8 cellular contexts compared by ENCODE assay signal in genomic region chr9:137069508-137070071, GRCh38. TPM values are rescaled to one million over a fixed set of nuclear protein-coding genes. Genes with fewer than 3 reads are reported as not detected.
A peak's percentile ranks its signal among the peaks of the same experiment; 100 is the strongest.
DNase-seq lines count a peak whose midpoint lies in the region; ATAC-seq, FAIRE-seq and TF ChIP-seq lines count a peak whose summit lies in the region.

No MANE protein-coding gene starts in this region.

- H3K4me2 ChIP-seq in GM12878 (ENCODE audit: control insufficient read depth, insufficient read depth): peak overlapping the region; percentile 90

- DNase-seq in DMS53 (lab: John Stamatoyannopoulos, UW) (peak; percentile 67), DMS53 treated with DMSO at 0.1 percent for 48 hours (lab: John Stamatoyannopoulos, UW; ENCODE audit: unreplicated experiment) (no peak), GM12878 (ENCODE audit: low read depth, low spot score) (no peak), H4 (ENCODE audit: low spot score) (no peak), Ammon's horn (ENCODE audit: low spot score) (no peak)

- no TSS peak for BruUV-seq in GM12878 (replicated peaks; lab: Mats Ljungman, UMichigan)

- CTCF ChIA-PET in GM12878 (lab: Yijun Ruan, JAX): interaction anchor here (0.7 to 7.9 kb wide), 10 partner anchors 9 to 167 kb away, joined by 3 to 80 read pairs (median 10); partner anchors contain the start of genes CYSRT1, MAN1B1 and RNF208

- H3K9ac ChIP-seq in GM12878 (ENCODE audit: control insufficient read depth, insufficient read depth, low read length): peak overlapping the region; percentile 56

- in situ Hi-C loops in GM12878 (cut with MboI): no loop called here

- H3K4me3 ChIP-seq in GM12878 (peak overlapping the region; percentile 80), neuron (ENCODE audit: low read length) (peak overlapping the region; percentile 68)

- TF ChIP-seq RAD21 in GM12878 (IDR thresholded peaks at IDR 0.05; ENCODE audit: insufficient read depth, low read depth, low read length): no peak

- 3% methylated on average over 48 of the region's 48 CpGs for WGBS in GM12878 (ENCODE audit: insufficient coverage, insufficient replicate concordance, low lambda C conversion rate, missing lambda C conversion rate)

- H3K27ac ChIP-seq in GM12878 (ENCODE audit: control insufficient read depth, insufficient read depth): peak overlapping the region; percentile 10; the same call in 1 of the 2 replicates

- TF ChIP-seq CTCF in GM12878 (IDR thresholded peaks at IDR 0.05 in 2 of 3, conservative IDR thresholded peaks at IDR 0.05 in 1 of 3; ENCODE audit: control insufficient read depth in 2 of 3, extremely low read depth in 1 of 3, insufficient read depth in 1 of 3, low read depth in 3 of 3, low read length in 3 of 3): no peak

- no peaks in the 10 kb centered on the region; a peak in 2 of 4 replicates for H3K36me3 ChIP-seq in GM12878 (ENCODE audit: control insufficient read depth in 2 of 2, insufficient read depth in 2 of 2, low read length in 1 of 2)
- H3K36me3 ChIP-seq in neuron (ENCODE audit: insufficient read depth, low read length): peaks cover 2% of the 10 kb centered on the region

- peaks cover 7% of the 10 kb centered on the region for H3K79me2 ChIP-seq in GM12878 (ENCODE audit: control insufficient read depth, insufficient read depth, low read length)

- H4K20me1 ChIP-seq in GM12878 (ENCODE audit: control insufficient read depth, insufficient read depth): no peaks in the 10 kb centered on the region

- H3K27me3 ChIP-seq in GM12878 (replicated peaks in 1 of 2; ENCODE audit: control insufficient read depth in 2 of 2, insufficient read depth in 2 of 2, low read length in 1 of 2): no peaks in the 10 kb centered on the region
- peaks cover 10% of the 10 kb centered on the region for H3K27me3 ChIP-seq in neuron (ENCODE audit: insufficient read depth, low read length)

- no peak for TF ChIP-seq EP300 in GM12878 (IDR thresholded peaks at IDR 0.05; ENCODE audit: borderline replicate concordance in 1 of 2, control insufficient read depth in 1 of 2, low read depth in 2 of 2, low read length in 2 of 2)

- no peak overlapping the region for H2AFZ ChIP-seq in GM12878 (ENCODE audit: control insufficient read depth, low read depth, low read length)
- H2AFZ ChIP-seq in neuron (ENCODE audit: low read depth, low read length): no peak overlapping the region

- H3K9me3 ChIP-seq in GM12878 (replicated peaks; ENCODE audit: control insufficient read depth, insufficient read depth, low read length) (no peaks in the 10 kb centered on the region), neuron (ENCODE audit: low read length) (no peaks in the 10 kb centered on the region)

- POLR2A ChIA-PET in GM12878 (lab: Charles Lee): interaction anchor here (0.6 to 3.5 kb wide), 11 partner anchors 13 to 660 kb away, joined by 3 to 22 read pairs (median 4); partner anchors contain the start of genes CYSRT1 and MAN1B1

- TF ChIP-seq POLR2A in GM12878 (IDR thresholded peaks at IDR 0.05; ENCODE audit: low read depth, low read length): no peak

- FAIRE-seq in GM12878 (lab: Jason Lieb, UNC): no peak

- intact Hi-C loops in GM12878 (cut with micrococcal nuclease; ENCODE audit: unreplicated experiment): loop anchor here (5.0 kb wide), 1 partner anchor 48 kb away; no protein-coding TSS in a partner anchor

- RAD21 ChIA-PET in GM12878 (lab: Charles Lee; ENCODE audit: unreplicated experiment): interaction anchor here (0.6 to 5.0 kb wide), 11 partner anchors 14 to 281 kb away, joined by 3 to 24 read pairs (median 7); partner anchors contain the start of genes MAN1B1 and RNF224

- SMC1A ChIA-PET in GM12878 (lab: Charles Lee; ENCODE audit: uncharacterized antibody, unreplicated experiment): interaction anchor here (1.4 to 7.2 kb wide), 4 partner anchors 12 to 26 kb away, joined by 3 to 30 read pairs (median 6); partner anchors contain the start of gene MAN1B1

- ATAC-seq in HG03342 (IDR thresholded peaks at IDR 0.05; ENCODE audit: unreplicated experiment): peak; percentile 14
- no peak for ATAC-seq in GM12878
- ATAC-seq in GM18517 (IDR thresholded peaks at IDR 0.05; ENCODE audit: unreplicated experiment): no peak

- peaks cover 27% of the 10 kb centered on the region for H3K4me1 ChIP-seq in GM12878 (ENCODE audit: control insufficient read depth, insufficient read depth, low read length)
- peaks cover 22% of the 10 kb centered on the region for H3K4me1 ChIP-seq in neuron (ENCODE audit: insufficient read depth, low read length)

RNA-seq across cellular contexts. Expression of gene SAPCD2, which starts 0.8 kb away (rescaled TPM):
- total RNA-seq in GM12878 (2013; cell fraction: nucleolus; rRNA removed): 8.6 and 9.4 TPM in 2 replicates
- total RNA-seq in GM12878 (2014; rRNA removed) (29.3 and 35.2 TPM in 2 replicates), GM12878 (2014; rRNA removed; fragmentation: Illumina TruSeq; extraction: Trizol) (8.2 and 10.7 TPM in 2 replicates), GM12878 (2021) (30.0 and 32.5 TPM in 2 replicates)
- polyA plus RNA-seq in GM12878 (2011; ENCODE audit: low read depth): 1.1 TPM
- polyA plus RNA-seq in GM12878 (2011; rRNA removed) (3.7 and 6.7 TPM in 2 replicates), GM12878 (2014; fragmentation: Illumina TruSeq; extraction: Trizol) (2.4 and 6.2 TPM in 2 replicates), GM12878 (2014; fragmentation: Nextera tagmentation; extraction: Ambion mirVana) (1 to 10 TPM; 1.6 to 2.0 TPM), GM12878 (2014; rRNA removed) (26.6 and 30.9 TPM in 2 replicates), GM12878 (2016; fragmentation: Nextera tagmentation; extraction: Ambion mirVana) (1 to 10 TPM; 3.3 to 7.7 TPM)
- 10.4 and 19.8 TPM in 2 replicates for polyA plus RNA-seq in GM12878 (2011; cell fraction: cytosol; rRNA removed)
- 21.3 and 25.1 TPM in 2 replicates for polyA plus RNA-seq in GM12878 (2011; cell fraction: nucleus; rRNA removed)
- 4.4 and 5.8 TPM in 2 replicates for polyA plus RNA-seq in GM12878 (2012)
- polyA minus RNA-seq in GM12878 (2011; rRNA and poly(A)+ RNA removed): 4.2 and 10.7 TPM in 2 replicates
- 7.2 and 7.8 TPM in 2 replicates for polyA minus RNA-seq in GM12878 (2011; cell fraction: cytosol; rRNA and poly(A)+ RNA removed)
- 4.6 and 11.4 TPM in 2 replicates for polyA minus RNA-seq in GM12878 (2011; cell fraction: nucleus; rRNA and poly(A)+ RNA removed)
- 5.9 and 12.4 TPM in 2 replicates for total RNA-seq in H4 (2014; rRNA removed; shearing (Covaris generic))

RNA-seq across cellular contexts. Expression of gene UAP1L1, which starts 7.7 kb away (rescaled TPM):
- 40.5 and 46.8 TPM in 2 replicates for total RNA-seq in GM12878 (2013; cell fraction: nucleolus; rRNA removed)
- total RNA-seq in GM12878 (2014; rRNA removed) (9.3 and 9.5 TPM in 2 replicates), GM12878 (2014; rRNA removed; fragmentation: Illumina TruSeq; extraction: Trizol) (4.4 and 4.6 TPM in 2 replicates), GM12878 (2021) (14.5 and 15.7 TPM in 2 replicates)
- 8.1 TPM for polyA plus RNA-seq in GM12878 (2011; ENCODE audit: low read depth)
- polyA plus RNA-seq in GM12878 (2011; rRNA removed) (5.3 and 6.2 TPM in 2 replicates), GM12878 (2014; fragmentation: Illumina TruSeq; extraction: Trizol) (4.4 and 8.7 TPM in 2 replicates), GM12878 (2014; fragmentation: Nextera tagmentation; extraction: Ambion mirVana) (1 to 10 TPM in 1 of 2 experiments, under 1 TPM in 1; 0.29 to 1.2 TPM), GM12878 (2014; rRNA removed) (12.8 and 13.8 TPM in 2 replicates), GM12878 (2016; fragmentation: Nextera tagmentation; extraction: Ambion mirVana) (1 to 10 TPM; 1.5 to 5.4 TPM)
- polyA plus RNA-seq in GM12878 (2011; cell fraction: cytosol; rRNA removed): 11.5 and 11.7 TPM in 2 replicates
- polyA plus RNA-seq in GM12878 (2011; cell fraction: nucleus; rRNA removed): 80.3 and 92.7 TPM in 2 replicates
- polyA plus RNA-seq in GM12878 (2012): 18.4 and 25.7 TPM in 2 replicates
- 2.8 and 6.5 TPM in 2 replicates for polyA minus RNA-seq in GM12878 (2011; rRNA and poly(A)+ RNA removed)
- 2.1 and 5.1 TPM in 2 replicates for polyA minus RNA-seq in GM12878 (2011; cell fraction: cytosol; rRNA and poly(A)+ RNA removed)
- 17.6 and 18.0 TPM in 2 replicates for polyA minus RNA-seq in GM12878 (2011; cell fraction: nucleus; rRNA and poly(A)+ RNA removed)
- 6.6 and 7.4 TPM in 2 replicates for total RNA-seq in H4 (2014; rRNA removed; shearing (Covaris generic))

RNA-seq across cellular contexts. Expression of gene ENTPD2, which starts 15.7 kb away (rescaled TPM):
- total RNA-seq in GM12878 (2013; cell fraction: nucleolus; rRNA removed): 2.4 and 2.8 TPM in 2 replicates
- total RNA-seq in GM12878 (2014; rRNA removed) (0.05 and 0.40 TPM in 2 replicates), GM12878 (2014; rRNA removed; fragmentation: Illumina TruSeq; extraction: Trizol) (not detected in 2 replicates), GM12878 (2021) (1.4 and 2.0 TPM in 2 replicates)
- 0.47 TPM for polyA plus RNA-seq in GM12878 (2011; ENCODE audit: low read depth)
- polyA plus RNA-seq in GM12878 (2011; rRNA removed) (0.19 TPM in 1 of 2 replicates, not detected in the other), GM12878 (2014; fragmentation: Illumina TruSeq; extraction: Trizol) (0.18 TPM in 1 of 2 replicates, not detected in the other), GM12878 (2014; fragmentation: Nextera tagmentation; extraction: Ambion mirVana) (under 1 TPM in 1 of 2 experiments, not detected in 1; 0.15 TPM), GM12878 (2014; rRNA removed) (0.91 and 1.2 TPM in 2 replicates), GM12878 (2016; fragmentation: Nextera tagmentation; extraction: Ambion mirVana) (1 to 10 TPM; 1.5 to 1.8 TPM)
- polyA plus RNA-seq in GM12878 (2011; cell fraction: cytosol; rRNA removed): 0.22 and 0.43 TPM in 2 replicates
- 2.8 and 3.3 TPM in 2 replicates for polyA plus RNA-seq in GM12878 (2011; cell fraction: nucleus; rRNA removed)
- polyA plus RNA-seq in GM12878 (2012): 1.8 and 4.3 TPM in 2 replicates
- polyA minus RNA-seq in GM12878 (2011; rRNA and poly(A)+ RNA removed): not detected in 2 replicates
- polyA minus RNA-seq in GM12878 (2011; cell fraction: cytosol; rRNA and poly(A)+ RNA removed): not detected in 2 replicates
- 0.36 TPM in 1 of 2 replicates, not detected in the other for polyA minus RNA-seq in GM12878 (2011; cell fraction: nucleus; rRNA and poly(A)+ RNA removed)
- total RNA-seq in H4 (2014; rRNA removed; shearing (Covaris generic)): not detected in 2 replicates

RNA-seq across cellular contexts. Expression of gene MAN1B1, which starts 17.2 kb away (rescaled TPM):
- total RNA-seq in GM12878 (2013; cell fraction: nucleolus; rRNA removed): 99.1 and 110 TPM in 2 replicates
- total RNA-seq in GM12878 (2014; rRNA removed) (27.2 and 34.1 TPM in 2 replicates), GM12878 (2014; rRNA removed; fragmentation: Illumina TruSeq; extraction: Trizol) (16.3 and 21.4 TPM in 2 replicates), GM12878 (2021) (27.1 and 33.3 TPM in 2 replicates)
- 12.4 TPM for polyA plus RNA-seq in GM12878 (2011; ENCODE audit: low read depth)
- polyA plus RNA-seq in GM12878 (2011; rRNA removed) (23.7 and 31.2 TPM in 2 replicates), GM12878 (2014; fragmentation: Illumina TruSeq; extraction: Trizol) (14.8 and 23.5 TPM in 2 replicates), GM12878 (2014; fragmentation: Nextera tagmentation; extraction: Ambion mirVana) (1 to 10 TPM in 1 of 2 experiments, under 1 TPM in 1; 0.71 to 2.0 TPM), GM12878 (2014; rRNA removed) (23.4 and 28.4 TPM in 2 replicates), GM12878 (2016; fragmentation: Nextera tagmentation; extraction: Ambion mirVana) (10 to 100 TPM; 21.9 to 22.1 TPM)
- 31.1 and 38.7 TPM in 2 replicates for polyA plus RNA-seq in GM12878 (2011; cell fraction: cytosol; rRNA removed)
- 144 and 148 TPM in 2 replicates for polyA plus RNA-seq in GM12878 (2011; cell fraction: nucleus; rRNA removed)
- polyA plus RNA-seq in GM12878 (2012): 27.2 and 31.7 TPM in 2 replicates
- 46.7 and 53.3 TPM in 2 replicates for polyA minus RNA-seq in GM12878 (2011; rRNA and poly(A)+ RNA removed)
- 12.2 and 12.3 TPM in 2 replicates for polyA minus RNA-seq in GM12878 (2011; cell fraction: cytosol; rRNA and poly(A)+ RNA removed)
- 43.0 and 58.7 TPM in 2 replicates for polyA minus RNA-seq in GM12878 (2011; cell fraction: nucleus; rRNA and poly(A)+ RNA removed)
- total RNA-seq in H4 (2014; rRNA removed; shearing (Covaris generic)): 38.6 and 62.6 TPM in 2 replicates

RNA-seq across cellular contexts. Expression of gene NPDC1, which starts 23.6 kb away (rescaled TPM):
- total RNA-seq in GM12878 (2013; cell fraction: nucleolus; rRNA removed): 0.49 and 0.92 TPM in 2 replicates
- total RNA-seq in GM12878 (2014; rRNA removed) (0.11 and 1.2 TPM in 2 replicates), GM12878 (2014; rRNA removed; fragmentation: Illumina TruSeq; extraction: Trizol) (0.13 TPM in 1 of 2 replicates, not detected in the other), GM12878 (2021) (0.64 and 1.5 TPM in 2 replicates)
- polyA plus RNA-seq in GM12878 (2011; ENCODE audit: low read depth): not detected
- polyA plus RNA-seq in GM12878 (2011; rRNA removed) (0.14 and 0.19 TPM in 2 replicates), GM12878 (2014; fragmentation: Illumina TruSeq; extraction: Trizol) (0.04 TPM in 1 of 2 replicates, not detected in the other), GM12878 (2014; fragmentation: Nextera tagmentation; extraction: Ambion mirVana) (not detected), GM12878 (2014; rRNA removed) (0.42 and 0.58 TPM in 2 replicates), GM12878 (2016; fragmentation: Nextera tagmentation; extraction: Ambion mirVana) (1 to 10 TPM; 1.1 to 1.7 TPM)
- polyA plus RNA-seq in GM12878 (2011; cell fraction: cytosol; rRNA removed): 0.06 and 0.10 TPM in 2 replicates
- 1.9 TPM in 2 replicates for polyA plus RNA-seq in GM12878 (2011; cell fraction: nucleus; rRNA removed)
- 0.72 and 1.2 TPM in 2 replicates for polyA plus RNA-seq in GM12878 (2012)
- not detected in 2 replicates for polyA minus RNA-seq in GM12878 (2011; rRNA and poly(A)+ RNA removed)
- polyA minus RNA-seq in GM12878 (2011; cell fraction: cytosol; rRNA and poly(A)+ RNA removed): 1.5 and 2.7 TPM in 2 replicates
- 0.38 TPM in 1 of 2 replicates, not detected in the other for polyA minus RNA-seq in GM12878 (2011; cell fraction: nucleus; rRNA and poly(A)+ RNA removed)
- 1.2 and 4.1 TPM in 2 replicates for total RNA-seq in H4 (2014; rRNA removed; shearing (Covaris generic))
